In genomic region chr19:20423381-20424207, GRCh38 we compare ENCODE assay signal across 8 cellular contexts.
DNase-seq lines count a peak whose midpoint lies in the region; ATAC-seq, FAIRE-seq and TF ChIP-seq lines count a peak whose summit lies in the region.

No MANE protein-coding gene starts in this region.

- ATAC-seq in GM21576 (IDR thresholded peaks at IDR 0.05; ENCODE audit: unreplicated experiment), result no peak
- no peak for ATAC-seq in GM18870 (IDR thresholded peaks at IDR 0.05; ENCODE audit: unreplicated experiment)
- ATAC-seq in HG03439 (IDR thresholded peaks at IDR 0.05; ENCODE audit: unreplicated experiment), result no peak

- H3K36me3 ChIP-seq in SK-N-SH (replicated peaks in 1 of 2; ENCODE audit: control insufficient read depth in 1 of 2, insufficient read depth in 2 of 2, low read length in 1 of 2) (no peaks in the 10 kb centered on the region), small intestine (ENCODE audit: control insufficient read depth in 2 of 2, insufficient read depth in 2 of 2, low read length in 2 of 2) (no peaks in the 10 kb centered on the region)

- DNase-seq in GM10248 (ENCODE audit: extremely low spot score) (peak; percentile 24), SK-N-SH (peak; percentile 15), small intestine (peak; percentile 1)
- DNase-seq in central memory CD4-positive, alpha-beta T cell, result peak; percentile 40

- 39% methylated on average over 42 of the region's 44 CpGs for WGBS in SK-N-SH (ENCODE audit: low lambda C conversion rate)
- WGBS in small intestine, 3 donors, result 7 to 40% (median 29%) methylated on average over 44 of the region's 44 CpGs

- no peaks in the 10 kb centered on the region for H3K27me3 ChIP-seq in SK-N-SH (ENCODE audit: insufficient read depth)
- peaks cover 0 to 1% of the 10 kb centered on the region in 2 donors for H3K27me3 ChIP-seq in small intestine (ENCODE audit: control insufficient read depth in 2 of 2, insufficient read depth in 2 of 2, low read length in 2 of 2)

- peak overlapping the region; percentile 76 for H2AFZ ChIP-seq in SK-N-SH (ENCODE audit: low read depth)

- peak overlapping the region; percentile 69 for H3K9ac ChIP-seq in SK-N-SH

- H3K4me3 ChIP-seq in SK-N-SH (ENCODE audit: low read depth in 2 of 2, low read length in 1 of 2), result peak overlapping the region; percentile 54 to 58
- peak overlapping the region; percentile 33 to 56 for H3K4me3 ChIP-seq in small intestine (ENCODE audit: low read depth in 1 of 2, low read length in 2 of 2)

- TF ChIP-seq RAD21 in SK-N-SH (IDR thresholded peaks at IDR 0.05; ENCODE audit: low read length), result no peak

- FAIRE-seq in islet of Langerhans (lab: Jason Lieb, UNC) (peak; percentile 82), small intestine (lab: Jason Lieb, UNC) (no peak)

- POLR2A ChIA-PET in GM10248 (lab: Yijun Ruan, JAX) (interaction anchor here (1.3 to 1.7 kb wide), 2 partner anchors 141 to 352 kb away, joined by 4 read pairs; partner anchors contain the start of gene ZNF66), SK-N-SH (lab: Yijun Ruan, JAX) (interaction anchor here (0.6 to 2.0 kb wide), 4 partner anchors 142 to 576 kb away, joined by 3 to 15 read pairs (median 6); partner anchors contain the start of genes ZNF626 and ZNF737)

- H3K27ac ChIP-seq in SK-N-SH (ENCODE audit: low read depth in 2 of 2, low read length in 1 of 2) (peak overlapping the region; percentile 42 to 67), small intestine (ENCODE audit: low read depth in 1 of 2, low read length in 1 of 2) (peak overlapping the region; percentile 8 to 87)

- 0 out of 2 replicates have a peak overlapping the region, but pooled peaks have one; percentile 29 for H3K4me2 ChIP-seq in SK-N-SH

- TF ChIP-seq EP300 in SK-N-SH (IDR thresholded peaks at IDR 0.05; ENCODE audit: borderline replicate concordance in 1 of 2, low read depth in 1 of 2, low read length in 1 of 2), result no peak

- H3K9me3 ChIP-seq in SK-N-SH, result no peaks in the 10 kb centered on the region
- no peaks in the 10 kb centered on the region for H3K9me3 ChIP-seq in small intestine (ENCODE audit: control insufficient read depth, low read depth)

- H4K20me1 ChIP-seq in SK-N-SH (ENCODE audit: insufficient read depth), result no peaks in the 10 kb centered on the region

- H3K9me2 ChIP-seq in SK-N-SH, result no peaks in the 10 kb centered on the region

- no peaks in the 10 kb centered on the region for H3K79me2 ChIP-seq in SK-N-SH (ENCODE audit: insufficient read depth)

- H3K4me1 ChIP-seq in SK-N-SH (ENCODE audit: control insufficient read depth in 1 of 2, insufficient read depth in 2 of 2, low read depth in 1 of 2, low read length in 1 of 2) (no peaks in the 10 kb centered on the region), small intestine (ENCODE audit: control insufficient read depth in 2 of 2, insufficient read depth in 1 of 2, low read depth in 1 of 2, low read length in 1 of 2) (no peaks in the 10 kb centered on the region)

- no peak for TF ChIP-seq CTCF in GM10248 (IDR thresholded peaks at IDR 0.05; ENCODE audit: control extremely low read depth, extremely low read depth, low read depth, missing control alignments)
- TF ChIP-seq CTCF in SK-N-SH (IDR thresholded peaks at IDR 0.05), result no peak

- no peaks in the 10 kb centered on the region for H3F3A ChIP-seq in SK-N-SH (replicated peaks; ENCODE audit: insufficient read depth)

- CTCF ChIA-PET in GM10248 (lab: Yijun Ruan, JAX) (interaction anchor here (1.0 kb wide), 1 partner anchor 870 kb away, joined by 3 read pairs; no protein-coding TSS in a partner anchor), SK-N-SH (lab: Yijun Ruan, JAX) (interaction anchor here (2.3 kb wide), 1 partner anchor 177 kb away, joined by 6 read pairs; no protein-coding TSS in a partner anchor)

TF ChIP-seq in SK-N-SH, 30 proteins besides CTCF, POLR2A, EP300 and RAD21:
- TF ChIP-seq IRF3 (IDR thresholded peaks at IDR 0.05; ENCODE audit: low read depth, low read length) (no peak), TAF1 (IDR thresholded peaks at IDR 0.05; ENCODE audit: borderline replicate concordance, low read depth, low read length) (no peak), FOXM1 (IDR thresholded peaks at IDR 0.05; ENCODE audit: low read depth) (no peak), RCOR1 (IDR thresholded peaks at IDR 0.05; ENCODE audit: low read length) (no peak), FOXJ3 (CRISPR knock-in tag; IDR thresholded peaks at IDR 0.05) (no peak), USF1 (IDR thresholded peaks at IDR 0.05; ENCODE audit: borderline replicate concordance, low read depth) (peak; percentile 43; the same call in 1 of the 2 replicates), TEAD4 (IDR thresholded peaks at IDR 0.05; ENCODE audit: borderline replicate concordance, insufficient read depth) (no peak), PBX3 (IDR thresholded peaks at IDR 0.05) (no peak), MXI1 (IDR thresholded peaks at IDR 0.05; ENCODE audit: low read depth, low read length) (no peak), MEF2A (IDR thresholded peaks at IDR 0.05; ENCODE audit: borderline replicate concordance, low read depth) (no peak), FOSL2 (IDR thresholded peaks at IDR 0.05; ENCODE audit: borderline replicate concordance, low read depth) (no peak), MAX (IDR thresholded peaks at IDR 0.05; ENCODE audit: low read depth) (peak; percentile 49; the same call in 1 of the 2 replicates)
